In genomic region chrX:104922206-104922621, GRCh38 we compare ENCODE assay signal across 8 cellular contexts.
DNase-seq lines count a peak whose midpoint lies in the region; ATAC-seq and TF ChIP-seq lines count a peak whose summit lies in the region.

No MANE protein-coding gene starts in this region.

- H3K9me3 Mint-ChIP-seq in endothelial cell (ENCODE audit: unreplicated experiment) (no peaks in the 10 kb centered on the region), naive B cell (no peaks in the 10 kb centered on the region)

- peak; percentile 89 for TF ChIP-seq CTCF in endothelial cell (IDR thresholded peaks at IDR 0.05; ENCODE audit: unreplicated experiment)

- ATAC-seq in GM19463 (IDR thresholded peaks at IDR 0.05; ENCODE audit: unreplicated experiment) = peak; percentile 94
- peak; percentile 95 for ATAC-seq in HG03469 (IDR thresholded peaks at IDR 0.05; ENCODE audit: unreplicated experiment)
- peak; percentile 46 to 66 for ATAC-seq in naive B cell (ENCODE audit: low read depth in 2 of 2)

- in situ Hi-C loops in Caki2 (cut with HindIII; ENCODE audit: low pct_unique_long_range_greater_than_20kb, low sequenced_read_pairs) = no loop called here

- peak; percentile 46 for DNase-seq in Caki2 (ENCODE audit: low read depth)
- DNase-seq in NCI-H524 treated with DMSO at 0.1 percent for 48 hours (lab: John Stamatoyannopoulos, UW) = peak; percentile 22
- DNase-seq in activated CD4-positive, alpha-beta T cell treated with anti-CD3 and anti-CD28 coated beads, Interleukin-2, amount 50 U/mL, for 4 hours = peak; percentile 29 to 31
- DNase-seq in endothelial cell (ENCODE audit: low spot score) = peak; percentile 69
- peak; percentile 43 for DNase-seq in naive B cell
- peak; percentile 16 for DNase-seq in stimulated activated naive CD4-positive, alpha-beta T cell treated with Interleukin-2 at 50 U/mL for 16 hours (lab: John Stamatoyannopoulos, UW)

- H3K4me1 Mint-ChIP-seq in endothelial cell (ENCODE audit: unreplicated experiment) = peaks cover 2% of the 10 kb centered on the region
- H3K4me1 Mint-ChIP-seq in naive B cell = no peaks in the 10 kb centered on the region

- H3K27ac Mint-ChIP-seq in endothelial cell (ENCODE audit: unreplicated experiment) (no peak overlapping the region), naive B cell (no peak overlapping the region)

- H3K36me3 Mint-ChIP-seq in endothelial cell (ENCODE audit: low read depth, unreplicated experiment) = no peaks in the 10 kb centered on the region
- H3K36me3 Mint-ChIP-seq in naive B cell = no peaks in the 10 kb centered on the region

- H3K4me3 Mint-ChIP-seq in endothelial cell (ENCODE audit: unreplicated experiment) (no peak overlapping the region), naive B cell (no peak overlapping the region)

- no peaks in the 10 kb centered on the region for H3K27me3 Mint-ChIP-seq in endothelial cell (ENCODE audit: unreplicated experiment)
- peaks cover 0 to 4% (median 0%) of the 10 kb centered on the region in 3 donors for H3K27me3 Mint-ChIP-seq in naive B cell

Comparison
In these comparisons a context has a peak if more than half of its experiments do, and no peak if none do; other contexts are left out.
1. Peak in every context shown above with its lines: DNase-seq and ATAC-seq.
2. DNase-seq: peak in every context shown above with its lines; median percentile 69 in endothelial cell; 46 in Caki2; 43 in naive B cell; 30 in activated CD4-positive, alpha-beta T cell treated with anti-CD3 and anti-CD28 coated beads, Interleukin-2, amount 50 U/mL, for 4 hours; 22 in NCI-H524 treated with DMSO at 0.1 percent for 48 hours; 16 in stimulated activated naive CD4-positive, alpha-beta T cell treated with Interleukin-2 at 50 U/mL for 16 hours.